ENCODE assay signal across 13 cellular contexts in genomic region chr4:102169345-102169744, GRCh38.
DNase-seq lines count a peak whose midpoint lies in the region; ATAC-seq and TF ChIP-seq lines count a peak whose summit lies in the region.
"Had no signal": no experiment of that assay in that cellular context is flagged by ENCODE, and none has a peak within 500 bp of the region (broad histone marks: within the 10 kb centered on the region; RNA-seq: fewer than 3 reads in every experiment).

No MANE protein-coding gene starts in this region.

- H3K27ac ChIP-seq in neuronal stem cell (replicated peaks; ENCODE audit: low read length), result no peak overlapping the region
- H3K27ac ChIP-seq: adrenal gland had no signal

- H4K8ac ChIP-seq in neuronal stem cell (ENCODE audit: low read depth, low read length), result no peak overlapping the region

- no peaks in the 10 kb centered on the region for H3K36me3 ChIP-seq in neuronal stem cell (replicated peaks in 1 of 2; ENCODE audit: control insufficient read depth in 2 of 2, insufficient read depth in 2 of 2, low read length in 2 of 2)
- H3K36me3 ChIP-seq: adrenal gland had no signal

- H3K4ac ChIP-seq in neuronal stem cell (ENCODE audit: low read length), result no peak overlapping the region

- no peak overlapping the region for H4K91ac ChIP-seq in neuronal stem cell (ENCODE audit: low read depth, low read length, poor library complexity)

- WGBS in neuronal stem cell (ENCODE audit: extremely low coverage in 2 of 2, insufficient read length in 2 of 2, insufficient replicate concordance in 1 of 2), 2 donors, result no CpG with 5 or more reads among the region's 2 CpGs

- ATAC-seq in sciatic nerve, result no peak

- peak; percentile 42 to 84 (median 62) for DNase-seq in NCI-H1417 (lab: John Stamatoyannopoulos, UW)
- DNase-seq in NCI-H1417 treated with DMSO at 0.1 percent for 48 hours (lab: John Stamatoyannopoulos, UW), result no peak
- peak; percentile 89 for DNase-seq in NCI-H2171 (lab: John Stamatoyannopoulos, UW)
- DNase-seq in cardiac fibroblast (ENCODE audit: low read depth in 2 of 2), result peak; percentile 7 to 27
- peak; percentile 20 for DNase-seq in neuronal stem cell (ENCODE audit: low spot score)
- DNase-seq in SKM-1 (lab: John Stamatoyannopoulos, UW; ENCODE audit: unreplicated experiment), result no peak
- DNase-seq in dedifferentiated amniotic fluid mesenchymal stem cell (ENCODE audit: extremely low spot score), result no peak
- DNase-seq in sciatic nerve (ENCODE audit: low spot score), result no peak
- DNase-seq: 8988T; GF-D8; stimulated activated CD4-positive, alpha-beta T cell treated with anti-CD3 and anti-CD28 coated beads, Interleukin-2, amount 100 ng/mL, for 24 hours; SW 1271 had no signal

- H2AFZ ChIP-seq in neuronal stem cell (ENCODE audit: low read length), result peak overlapping the region; percentile 56

- no peak overlapping the region for H2AK5ac ChIP-seq in neuronal stem cell (ENCODE audit: low read depth, low read length)

- no peak overlapping the region for H3K23ac ChIP-seq in neuronal stem cell (ENCODE audit: low read depth, low read length, poor library complexity)

- H3K27me3 ChIP-seq in neuronal stem cell (ENCODE audit: control insufficient read depth in 3 of 3, insufficient read depth in 3 of 3, low read depth in 1 of 3, low read length in 3 of 3), result no peaks in the 10 kb centered on the region
- H3K27me3 ChIP-seq: adrenal gland had no signal

- no peak overlapping the region for H3K14ac ChIP-seq in neuronal stem cell (ENCODE audit: low read length)

- no peak overlapping the region for H2BK12ac ChIP-seq in neuronal stem cell (ENCODE audit: low read length)

- no peak overlapping the region for H3K4me2 ChIP-seq in neuronal stem cell (ENCODE audit: insufficient read depth, low read length, poor library complexity, severe bottlenecking)

- H3K4me1 ChIP-seq in neuronal stem cell (ENCODE audit: control insufficient read depth in 2 of 2, insufficient read depth in 1 of 2, low read depth in 1 of 2, low read length in 2 of 2), result peaks cover 6 to 7% of the 10 kb centered on the region in 2 donors
- H3K4me1 ChIP-seq: adrenal gland had no signal

- no peak overlapping the region for H2BK120ac ChIP-seq in neuronal stem cell (ENCODE audit: low read depth, low read length)

- no peaks in the 10 kb centered on the region for H3K79me1 ChIP-seq in neuronal stem cell (ENCODE audit: low read depth, low read length)

- no peak overlapping the region for H3K9ac ChIP-seq in neuronal stem cell (ENCODE audit: low read depth, low read length, poor library complexity)

- intact Hi-C loops in sciatic nerve (cut with DNase I), result no loop called here

- no peak overlapping the region for H3K18ac ChIP-seq in neuronal stem cell (ENCODE audit: low read length)

- no peak overlapping the region for H2BK15ac ChIP-seq in neuronal stem cell (ENCODE audit: low read length)

- H3K4me3 ChIP-seq in cardiac fibroblast (replicated peaks in 1 of 2; ENCODE audit: low read depth in 2 of 2, low read length in 2 of 2) (no peak overlapping the region), neuronal stem cell (ENCODE audit: low read length in 2 of 2) (no peak overlapping the region)
- H3K4me3 ChIP-seq: adrenal gland had no signal

- no peak overlapping the region for H2BK5ac ChIP-seq in neuronal stem cell (ENCODE audit: low read length)

- peaks cover 0 to 3% of the 10 kb centered on the region in 2 donors for H3K9me3 ChIP-seq in neuronal stem cell (replicated peaks in 1 of 2; ENCODE audit: control insufficient read depth in 2 of 2, insufficient read depth in 1 of 2, low read depth in 1 of 2, low read length in 2 of 2)
- H3K9me3 ChIP-seq: adrenal gland had no signal

- TF ChIP-seq CTCF in cardiac fibroblast (IDR thresholded peaks at IDR 0.05; ENCODE audit: low read depth, low read length), result no peak

Comparison
In these comparisons a context has a peak if more than half of its experiments do, and no peak if none do; other contexts are left out.
1. DNase-seq: peak in NCI-H1417 (3 of 3), NCI-H2171 (single experiment), cardiac fibroblast (2 of 2) and neuronal stem cell (single experiment); none in NCI-H1417 treated with DMSO at 0.1 percent for 48 hours (single experiment), SKM-1 (single experiment), dedifferentiated amniotic fluid mesenchymal stem cell (single experiment) and sciatic nerve (single experiment).